ENCODE assay signal across 8 cellular contexts in genomic region chr7:128791968-128792319, GRCh38. TPM values are rescaled to one million over a fixed set of nuclear protein-coding genes. Genes with fewer than 3 reads are reported as not detected.
DNase-seq lines count a peak whose midpoint lies in the region; ATAC-seq and TF ChIP-seq lines count a peak whose summit lies in the region.

Gene CCDC136 (plus strand): TSS chr7:128791968. CDS start chr7:128792412, 444 bp downstream.

- H2AFZ ChIP-seq in parathyroid adenoma = peak within 1 kb of the TSS; percentile 95

- no peaks in the 10 kb centered on the region for H3K36me3 ChIP-seq in SJSA1
- no peaks in the 10 kb centered on the region for H3K36me3 ChIP-seq in parathyroid adenoma (ENCODE audit: control insufficient read depth, insufficient read depth, low read length)

- TF ChIP-seq CTCF in GM12865 (IDR thresholded peaks at IDR 0.05; ENCODE audit: insufficient read depth, low read depth, low read length, missing control alignments) (no peak), fibroblast of pulmonary artery (IDR thresholded peaks at IDR 0.05; ENCODE audit: low read length, missing control alignments) (no peak), parathyroid adenoma (IDR thresholded peaks at IDR 0.05) (no peak)

- H3K9ac ChIP-seq in parathyroid adenoma = no peak within 1 kb of the TSS

- H3K27ac ChIP-seq in SJSA1 (no peak within 1 kb of the TSS), parathyroid adenoma (no peak within 1 kb of the TSS)

- H3K79me2 ChIP-seq in parathyroid adenoma = no peaks in the 10 kb centered on the region

- peak within 1 kb of the TSS; percentile 91 for H3K4me2 ChIP-seq in parathyroid adenoma (ENCODE audit: low read length)

- ATAC-seq in GM18909 (IDR thresholded peaks at IDR 0.05; ENCODE audit: poor library complexity, unreplicated experiment) (no peak), HG03571 (IDR thresholded peaks at IDR 0.05; ENCODE audit: unreplicated experiment) (no peak)

- no peak for DNase-seq in GM12865 (ENCODE audit: low read depth)
- no peak for DNase-seq in SJSA1 (ENCODE audit: low read depth in 1 of 2, low spot score in 2 of 2)
- DNase-seq in fibroblast of pulmonary artery (ENCODE audit: low read depth) = no peak
- DNase-seq in activated CD4-positive, alpha-beta T cell treated with anti-CD3 and anti-CD28 coated beads for 48 hours = no peak
- no peak for DNase-seq in NCI-H1694 treated with DMSO at 0.1 percent for 48 hours (lab: John Stamatoyannopoulos, UW)

- peaks cover 8% of the 10 kb centered on the region; the same call in 1 of the 2 replicates for H3K27me3 ChIP-seq in SJSA1 (replicated peaks)
- H3K27me3 ChIP-seq in parathyroid adenoma (ENCODE audit: control insufficient read depth, insufficient read depth, low read length) = no peaks in the 10 kb centered on the region

- H3K4me1 ChIP-seq in SJSA1 (replicated peaks) (peaks cover 10% of the 10 kb centered on the region), parathyroid adenoma (peaks cover 7% of the 10 kb centered on the region)

- H3K4me3 ChIP-seq in GM12865 (ENCODE audit: low read depth, low read length) (peak within 1 kb of the TSS; percentile 77), SJSA1 (peak within 1 kb of the TSS; percentile 78), fibroblast of pulmonary artery (replicated peaks; ENCODE audit: low read depth, low read length) (peak within 1 kb of the TSS; percentile 67), parathyroid adenoma (ENCODE audit: low read depth, low read length) (peak within 1 kb of the TSS; percentile 65)

- H3K9me3 ChIP-seq in SJSA1 (replicated peaks) = no peaks in the 10 kb centered on the region
- no peaks in the 10 kb centered on the region for H3K9me3 ChIP-seq in parathyroid adenoma (ENCODE audit: control insufficient read depth, low read length)

RNA-seq across cellular contexts. Expression of gene CCDC136, which starts in this region (rescaled TPM):
- total RNA-seq in SJSA1 (2014; rRNA removed; shearing (Covaris generic)) = 1.0 and 1.8 TPM in 2 replicates
